35 cellular contexts compared by ENCODE assay signal in the genomic region with DNA sequence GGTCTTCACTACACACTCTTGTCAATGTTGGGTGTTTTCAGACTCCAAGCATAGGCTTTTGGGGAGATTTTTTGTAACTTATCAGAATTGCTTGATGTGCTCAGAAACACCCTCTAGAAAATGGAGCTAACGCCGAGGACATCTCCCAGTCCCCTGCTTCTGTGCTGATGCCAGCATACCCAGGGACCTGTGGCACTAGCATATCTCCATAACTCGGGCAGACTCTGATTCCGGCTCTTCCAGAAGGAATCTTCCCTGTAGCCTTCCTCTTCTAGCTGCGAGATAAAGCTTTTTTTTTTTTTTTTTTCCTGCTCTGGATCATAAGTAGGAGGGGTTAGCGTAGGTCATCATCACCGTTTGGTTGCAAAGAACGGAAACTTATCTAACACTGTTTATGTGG.
"Had no signal": no experiment of that assay in that cellular context is flagged by ENCODE, and none has a peak within 500 bp of the region (broad histone marks: within the 10 kb centered on the region; RNA-seq: fewer than 3 reads in every experiment).

No MANE protein-coding gene starts in this region.

- H3K27me3 ChIP-seq: ascending aorta, cardiac muscle cell had no signal

- H3K27ac Mint-ChIP-seq: activated CD4-positive, alpha-beta memory T cell treated with anti-CD3 and anti-CD28 coated beads, Interleukin-2, amount 10 ng/mL, durations not matched to agents 7 days and 5 days; activated CD4-positive, alpha-beta T cell treated with anti-CD3 and anti-CD28 coated beads for 36 hours; activated CD4-positive, alpha-beta T cell treated with anti-CD3 and anti-CD28 coated beads, Interleukin-2, amount 10 ng/mL, durations not matched to agents 7 days and 5 days; activated CD8-positive, alpha-beta memory T cell treated with anti-CD3 and anti-CD28 coated beads, Interleukin-2, amount 10 ng/mL, durations not matched to agents 7 days and 5 days; activated CD8-positive, alpha-beta T cell treated with anti-CD3 and anti-CD28 coated beads, Interleukin-2, amount 10 ng/mL, durations not matched to agents 7 days and 5 days; activated naive CD4-positive, alpha-beta T cell treated with anti-CD3 and anti-CD28 coated beads, Interleukin-2, amount 10 ng/mL, durations not matched to agents 7 days and 5 days; activated naive CD4-positive, alpha-beta T cell treated with anti-CD3 and anti-CD28 coated beads, Interleukin-2, amount 50 U/mL, for 24 hours; activated naive CD8-positive, alpha-beta T cell; activated naive CD8-positive, alpha-beta T cell treated with anti-CD3 and anti-CD28 coated beads, Interleukin-2, amount 10 ng/mL, durations not matched to agents 7 days and 5 days; activated naive CD8-positive, alpha-beta T cell treated with anti-CD3 and anti-CD28 coated beads, Interleukin-2, amount 50 U/mL, for 24 hours; activated T-cell treated with anti-CD3 and anti-CD28 coated beads, Interleukin-2, amount 50 U/mL, for 24 hours; activated T-helper 2 cell treated with anti-CD3 and anti-CD28 coated beads, Interferon-gamma antibody, Interleukin-2, Interleukin-4, amounts not matched to agents 10 μg/mL and 5 μg/mL and 100 μg/mL, durations not matched to agents 14 hours and 24 hours and 36 hours; brain; T-helper 1 cell treated with Interleukin-12 subunit alpha and Interleukin-12 subunit beta and Interleukin-4 antibody, amounts not matched to agents 30 μg/mL and 1 μg/mL, for 36 hours; T-helper 2 cell treated with Interferon-gamma antibody and Interleukin-4, amounts not matched to agents 5 μg/mL and 100 μg/mL, for 36 hours had no signal

- H3K4me3 Mint-ChIP-seq: activated CD4-positive, alpha-beta memory T cell treated with anti-CD3 and anti-CD28 coated beads, Interleukin-2, amount 10 ng/mL, durations not matched to agents 7 days and 5 days; activated CD4-positive, alpha-beta T cell treated with anti-CD3 and anti-CD28 coated beads for 36 hours; activated CD4-positive, alpha-beta T cell treated with anti-CD3 and anti-CD28 coated beads, Interleukin-2, amount 10 ng/mL, durations not matched to agents 7 days and 5 days; activated CD8-positive, alpha-beta memory T cell treated with anti-CD3 and anti-CD28 coated beads, Interleukin-2, amount 10 ng/mL, durations not matched to agents 7 days and 5 days; activated CD8-positive, alpha-beta T cell treated with anti-CD3 and anti-CD28 coated beads, Interleukin-2, amount 10 ng/mL, durations not matched to agents 7 days and 5 days; activated naive CD4-positive, alpha-beta T cell treated with anti-CD3 and anti-CD28 coated beads, Interleukin-2, amount 10 ng/mL, durations not matched to agents 7 days and 5 days; activated naive CD4-positive, alpha-beta T cell treated with anti-CD3 and anti-CD28 coated beads, Interleukin-2, amount 50 U/mL, for 24 hours; activated naive CD8-positive, alpha-beta T cell; activated naive CD8-positive, alpha-beta T cell treated with anti-CD3 and anti-CD28 coated beads, Interleukin-2, amount 10 ng/mL, durations not matched to agents 7 days and 5 days; activated naive CD8-positive, alpha-beta T cell treated with anti-CD3 and anti-CD28 coated beads, Interleukin-2, amount 50 U/mL, for 24 hours; activated T-cell treated with anti-CD3 and anti-CD28 coated beads, Interleukin-2, amount 50 U/mL, for 24 hours; brain; central memory CD8-positive, alpha-beta T cell; T-helper 1 cell treated with Interleukin-12 subunit alpha and Interleukin-12 subunit beta and Interleukin-4 antibody, amounts not matched to agents 30 μg/mL and 1 μg/mL, for 36 hours; T-helper 2 cell treated with Interferon-gamma antibody and Interleukin-4, amounts not matched to agents 5 μg/mL and 100 μg/mL, for 36 hours had no signal

- DNase-seq: activated CD4-positive, alpha-beta memory T cell treated with anti-CD3 and anti-CD28 coated beads, Interleukin-2, amount 10 ng/mL, durations not matched to agents 7 days and 5 days; activated CD4-positive, alpha-beta T cell treated with anti-CD3 and anti-CD28 coated beads for 1 hour; activated CD4-positive, alpha-beta T cell treated with anti-CD3 and anti-CD28 coated beads for 36 hours; activated CD4-positive, alpha-beta T cell treated with anti-CD3 and anti-CD28 coated beads for 48 hours; activated CD4-positive, alpha-beta T cell treated with anti-CD3 and anti-CD28 coated beads, Interleukin-2, amount 10 ng/mL, durations not matched to agents 7 days and 5 days; activated CD4-positive, alpha-beta T cell treated with anti-CD3 and anti-CD28 coated beads, Interleukin-2, amount 50 U/mL, for 48 hours; activated CD4-positive, CD25-positive, alpha-beta regulatory T cell; activated CD8-positive, alpha-beta memory T cell treated with anti-CD3 and anti-CD28 coated beads for 24 hours; activated CD8-positive, alpha-beta memory T cell treated with anti-CD3 and anti-CD28 coated beads, Interleukin-2, amount 10 ng/mL, durations not matched to agents 7 days and 5 days; activated CD8-positive, alpha-beta memory T cell treated with anti-CD3 and anti-CD28 coated beads, Interleukin-2, amount 50 U/mL, for 48 hours; activated CD8-positive, alpha-beta T cell treated with anti-CD3 and anti-CD28 coated beads, Interleukin-2, amount 10 ng/mL, durations not matched to agents 7 days and 5 days; activated effector memory CD4-positive, alpha-beta T cell treated with Interleukin-2 at 50 U/mL for 16 hours; activated gamma-delta T cell; activated naive CD4-positive, alpha-beta T cell treated with anti-CD3 and anti-CD28 coated beads, Interleukin-2, amount 10 ng/mL, durations not matched to agents 7 days and 5 days; activated naive CD4-positive, alpha-beta T cell treated with Interleukin-2 at 50 U/mL for 16 hours; activated naive CD8-positive, alpha-beta T cell treated with anti-CD3 and anti-CD28 coated beads, Interleukin-2, amount 10 ng/mL, durations not matched to agents 7 days and 5 days; activated naive CD8-positive, alpha-beta T cell treated with anti-CD3 and anti-CD28 coated beads, Interleukin-2, amount 50 U/mL, for 24 hours; activated T-cell treated with anti-CD3 and anti-CD28 coated beads, Interleukin-2, amount 50 U/mL, for 24 hours; activated T-cell treated with anti-CD3 and anti-CD28 coated beads, Interleukin-2, amount 50 U/mL, for 48 hours; amygdala; anterior cingulate cortex; T-helper 1 cell; T-helper 2 cell; T-helper 9 cell had no signal

- ATAC-seq: activated CD4-positive, alpha-beta T cell treated with anti-CD3 and anti-CD28 coated beads for 36 hours; activated CD4-positive, CD25-positive, alpha-beta regulatory T cell treated with anti-CD3 and anti-CD28 coated beads, Interleukin-2, amount 50 U/mL, for 24 hours; activated CD8-positive, alpha-beta memory T cell treated with anti-CD3 and anti-CD28 coated beads, Interleukin-2, amount 10 ng/mL, durations not matched to agents 7 days and 5 days; activated CD8-positive, alpha-beta T cell treated with anti-CD3 and anti-CD28 coated beads, Interleukin-2, amount 10 ng/mL, durations not matched to agents 7 days and 5 days; activated naive CD8-positive, alpha-beta T cell treated with anti-CD3 and anti-CD28 coated beads, Interleukin-2, amount 50 U/mL, for 24 hours had no signal

- H3K4me1 Mint-ChIP-seq: activated CD4-positive, alpha-beta memory T cell treated with anti-CD3 and anti-CD28 coated beads, Interleukin-2, amount 10 ng/mL, durations not matched to agents 7 days and 5 days; activated CD4-positive, alpha-beta T cell treated with anti-CD3 and anti-CD28 coated beads for 36 hours; activated CD4-positive, alpha-beta T cell treated with anti-CD3 and anti-CD28 coated beads, Interleukin-2, amount 10 ng/mL, durations not matched to agents 7 days and 5 days; activated CD8-positive, alpha-beta memory T cell treated with anti-CD3 and anti-CD28 coated beads, Interleukin-2, amount 10 ng/mL, durations not matched to agents 7 days and 5 days; activated naive CD4-positive, alpha-beta T cell treated with anti-CD3 and anti-CD28 coated beads, Interleukin-2, amount 10 ng/mL, durations not matched to agents 7 days and 5 days; activated naive CD4-positive, alpha-beta T cell treated with anti-CD3 and anti-CD28 coated beads, Interleukin-2, amount 50 U/mL, for 24 hours; activated naive CD8-positive, alpha-beta T cell treated with anti-CD3 and anti-CD28 coated beads, Interleukin-2, amount 10 ng/mL, durations not matched to agents 7 days and 5 days; activated naive CD8-positive, alpha-beta T cell treated with anti-CD3 and anti-CD28 coated beads, Interleukin-2, amount 50 U/mL, for 24 hours; brain; central memory CD8-positive, alpha-beta T cell had no signal

- H3K27ac ChIP-seq: ascending aorta, cardiac muscle cell, VCaP had no signal

- H3K36me3 Mint-ChIP-seq: activated CD8-positive, alpha-beta memory T cell treated with anti-CD3 and anti-CD28 coated beads, Interleukin-2, amount 10 ng/mL, durations not matched to agents 7 days and 5 days; activated naive CD4-positive, alpha-beta T cell treated with anti-CD3 and anti-CD28 coated beads, Interleukin-2, amount 10 ng/mL, durations not matched to agents 7 days and 5 days; activated naive CD4-positive, alpha-beta T cell treated with anti-CD3 and anti-CD28 coated beads, Interleukin-2, amount 50 U/mL, for 24 hours; activated naive CD8-positive, alpha-beta T cell; activated naive CD8-positive, alpha-beta T cell treated with anti-CD3 and anti-CD28 coated beads, Interleukin-2, amount 10 ng/mL, durations not matched to agents 7 days and 5 days; brain had no signal

- H3K4me1 ChIP-seq: ascending aorta had no signal

- H3K9me3 ChIP-seq: ascending aorta had no signal

- H3K9me3 Mint-ChIP-seq: activated naive CD4-positive, alpha-beta T cell treated with anti-CD3 and anti-CD28 coated beads, Interleukin-2, amount 50 U/mL, for 24 hours had no signal

- H3K27me3 Mint-ChIP-seq: activated CD4-positive, alpha-beta memory T cell treated with anti-CD3 and anti-CD28 coated beads, Interleukin-2, amount 10 ng/mL, durations not matched to agents 7 days and 5 days; activated CD4-positive, alpha-beta T cell treated with anti-CD3 and anti-CD28 coated beads for 36 hours; activated CD4-positive, alpha-beta T cell treated with anti-CD3 and anti-CD28 coated beads, Interleukin-2, amount 10 ng/mL, durations not matched to agents 7 days and 5 days; activated CD8-positive, alpha-beta memory T cell treated with anti-CD3 and anti-CD28 coated beads, Interleukin-2, amount 10 ng/mL, durations not matched to agents 7 days and 5 days; activated naive CD4-positive, alpha-beta T cell treated with anti-CD3 and anti-CD28 coated beads, Interleukin-2, amount 10 ng/mL, durations not matched to agents 7 days and 5 days; activated naive CD4-positive, alpha-beta T cell treated with anti-CD3 and anti-CD28 coated beads, Interleukin-2, amount 50 U/mL, for 24 hours; activated naive CD8-positive, alpha-beta T cell; activated naive CD8-positive, alpha-beta T cell treated with anti-CD3 and anti-CD28 coated beads, Interleukin-2, amount 10 ng/mL, durations not matched to agents 7 days and 5 days; activated naive CD8-positive, alpha-beta T cell treated with anti-CD3 and anti-CD28 coated beads, Interleukin-2, amount 50 U/mL, for 24 hours; activated T-cell treated with anti-CD3 and anti-CD28 coated beads, Interleukin-2, amount 50 U/mL, for 24 hours; central memory CD8-positive, alpha-beta T cell had no signal
